Comparison of ENCODE assay signal across 21 cellular contexts in the genomic region with DNA sequence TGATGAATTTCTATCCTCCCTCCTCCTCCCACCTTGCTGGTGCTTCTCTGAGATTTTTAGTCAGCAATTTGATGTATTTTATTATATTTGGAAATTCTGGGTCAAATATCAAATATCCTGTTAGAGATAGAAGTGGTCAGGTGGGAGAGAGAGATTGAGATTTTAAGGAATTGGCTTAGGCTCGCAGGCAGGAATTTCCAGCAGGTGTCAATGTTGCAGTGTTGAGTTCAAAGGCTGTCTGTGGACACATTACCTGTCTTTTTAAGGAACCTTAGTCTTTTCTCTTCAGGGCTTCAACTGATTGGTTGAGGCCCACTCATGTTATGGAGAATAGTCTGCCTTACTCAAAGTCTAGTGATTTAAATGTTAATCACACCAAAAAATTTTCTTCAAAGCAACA.
"Had no signal": no experiment of that assay in that cellular context is flagged by ENCODE, and none has a peak within 500 bp of the region (broad histone marks: within the 10 kb centered on the region; RNA-seq: fewer than 3 reads in every experiment).

No MANE protein-coding gene starts in this region.

- H3K27ac ChIP-seq: neural progenitor cell, parathyroid adenoma, thyroid gland, vagina had no signal

- H3K9ac ChIP-seq: neural progenitor cell, parathyroid adenoma had no signal

- H3K4me1 ChIP-seq: neural progenitor cell, parathyroid adenoma, thyroid gland, vagina had no signal

- FAIRE-seq: frontal cortex, keratinocyte had no signal

- ATAC-seq: effector memory CD8-positive, alpha-beta T cell; naive thymus-derived CD4-positive, alpha-beta T cell; sciatic nerve; stimulated activated naive CD8-positive, alpha-beta T cell treated with anti-CD3 and anti-CD28 coated beads, Interleukin-15, amount 100 ng/mL, for 72 hours had no signal

- DNase-seq: cortex of kidney; effector memory CD8-positive, alpha-beta T cell; hypothalamus; midbrain; naive thymus-derived CD4-positive, alpha-beta T cell; stimulated activated CD4-positive, alpha-beta T cell treated with anti-CD3 and anti-CD28 coated beads, Interleukin-12 subunit alpha, Interleukin-12 subunit beta, amount 100 ng/mL, for 4 hours; stimulated activated CD4-positive, alpha-beta T cell treated with anti-CD3 and anti-CD28 coated beads, Interleukin-1b, Interleukin-23, amount 100 ng/mL, for 48 hours; stimulated activated CD4-positive, alpha-beta T cell treated with anti-CD3 and anti-CD28 coated beads, Interleukin-4, amount 100 ng/mL, for 1 hour; stimulated activated CD8-positive, alpha-beta memory T cell treated with anti-CD3 and anti-CD28 coated beads, Interleukin-4, amount 100 ng/mL, for 48 hours; stimulated activated naive CD4-positive, alpha-beta T cell; stimulated activated naive CD8-positive, alpha-beta T cell treated with anti-CD3 and anti-CD28 coated beads, Interleukin-15, amount 100 ng/mL, for 72 hours; thyroid gland; trophoblast cell had no signal

- H3K79me2 ChIP-seq: parathyroid adenoma had no signal

- H3K9me3 ChIP-seq: thyroid gland, vagina had no signal

- H3K4me3 ChIP-seq: lung, neural progenitor cell, smooth muscle cell, thyroid gland, vagina had no signal

- H3K36me3 ChIP-seq: neural progenitor cell, thyroid gland, vagina had no signal

- H3K4me2 ChIP-seq: neural progenitor cell, smooth muscle cell had no signal

- H3K27me3 ChIP-seq: neural progenitor cell, thyroid gland, vagina had no signal

- H2AFZ ChIP-seq: neural progenitor cell, parathyroid adenoma had no signal
